Comparison of ENCODE assay signal across 13 cellular contexts in genomic region chr1:33001282-33001681, GRCh38. TPM values are rescaled to one million over a fixed set of nuclear protein-coding genes. Genes with fewer than 3 reads are reported as not detected.
A peak's percentile ranks its signal among the peaks of the same experiment; 100 is the strongest.
DNase-seq lines count a peak whose midpoint lies in the region; ATAC-seq and TF ChIP-seq lines count a peak whose summit lies in the region.
"Had no signal": no experiment of that assay in that cellular context is flagged by ENCODE, and none has a peak within 500 bp of the region (broad histone marks: within the 10 kb centered on the region; RNA-seq: fewer than 3 reads in every experiment).

No MANE protein-coding gene starts in this region.

- no peak overlapping the region for H2BK5ac ChIP-seq in H9 (ENCODE audit: insufficient read length, low read length)

- no peak overlapping the region for H4K91ac ChIP-seq in H9 (ENCODE audit: insufficient read length, low read depth, low read length)

- H3K9me3 Mint-ChIP-seq in CD8-positive, alpha-beta T cell = no peaks in the 10 kb centered on the region
- no peaks in the 10 kb centered on the region for H3K9me3 Mint-ChIP-seq in H9
- H3K9me3 Mint-ChIP-seq in activated T-helper 1 cell treated with anti-CD3 and anti-CD28 coated beads, Interleukin-12 subunit alpha, Interleukin-12 subunit beta, Interleukin-2, Interleukin-4 antibody, amounts not matched to agents 30 ng/mL and 10 ng/mL and 1 ng/mL, durations not matched to agents 14 hours and 24 hours and 36 hours = no peaks in the 10 kb centered on the region
- no peaks in the 10 kb centered on the region for H3K9me3 Mint-ChIP-seq in CD8-positive, alpha-beta memory T cell

- TF ChIP-seq CTCF in CD8-positive, alpha-beta T cell (IDR thresholded peaks at IDR 0.05) = peak; percentile 29
- peak; percentile 56 for TF ChIP-seq CTCF in H9 (conservative IDR thresholded peaks at IDR 0.05)
- peak; percentile 20 for TF ChIP-seq CTCF in kidney epithelial cell (IDR thresholded peaks at IDR 0.05; ENCODE audit: insufficient read depth, low read length, poor library complexity, severe bottlenecking)

- H3K4ac ChIP-seq in H9 (ENCODE audit: low read depth, low read length) = no peak overlapping the region

- no peak overlapping the region for H3K27ac ChIP-seq in CD8-positive, alpha-beta T cell (ENCODE audit: low read depth, low read length)
- H3K27ac ChIP-seq in H9 (ENCODE audit: insufficient read length, low read depth, low read length) = no peak overlapping the region
- no peak overlapping the region for H3K27ac ChIP-seq in CD8-positive, alpha-beta memory T cell (ENCODE audit: low read depth, low read length)

- ATAC-seq in CD8-positive, alpha-beta T cell = no peak
- ATAC-seq in HG02678 (IDR thresholded peaks at IDR 0.05; ENCODE audit: unreplicated experiment) = no peak
- ATAC-seq: Right ventricle myocardium inferior had no signal

- intact Hi-C loops in CD8-positive, alpha-beta T cell (cut with DNase I, micrococcal nuclease) = no loop called here
- intact Hi-C loops in activated T-helper 1 cell treated with anti-CD3 and anti-CD28 coated beads, Interleukin-12 subunit alpha, Interleukin-12 subunit beta, Interleukin-2, Interleukin-4 antibody, amounts not matched to agents 30 ng/mL and 10 ng/mL and 1 ng/mL, durations not matched to agents 14 hours and 24 hours and 36 hours (cut with micrococcal nuclease) = no loop called here

- H2BK15ac ChIP-seq in H9 (ENCODE audit: low read depth, low read length) = no peak overlapping the region

- H3K4me1 ChIP-seq in CD8-positive, alpha-beta T cell (ENCODE audit: insufficient read depth, low read length) = no peaks in the 10 kb centered on the region
- H3K4me1 ChIP-seq in H9 (ENCODE audit: insufficient read depth, low read length) = no peaks in the 10 kb centered on the region
- peaks cover 7% of the 10 kb centered on the region for H3K4me1 ChIP-seq in CD8-positive, alpha-beta memory T cell (ENCODE audit: insufficient read depth, low read length)

- no peak overlapping the region for H3K14ac ChIP-seq in H9 (ENCODE audit: insufficient read depth, low read length)

- no peak overlapping the region for H3K27ac Mint-ChIP-seq in CD8-positive, alpha-beta T cell
- H3K27ac Mint-ChIP-seq in H9 = no peak overlapping the region
- peak overlapping the region; percentile 49 for H3K27ac Mint-ChIP-seq in activated T-helper 1 cell treated with anti-CD3 and anti-CD28 coated beads, Interleukin-12 subunit alpha, Interleukin-12 subunit beta, Interleukin-2, Interleukin-4 antibody, amounts not matched to agents 30 ng/mL and 10 ng/mL and 1 ng/mL, durations not matched to agents 14 hours and 24 hours and 36 hours
- no peak overlapping the region for H3K27ac Mint-ChIP-seq in CD8-positive, alpha-beta memory T cell

- WGBS in H9 (ENCODE audit: extremely low coverage, insufficient read length, low lambda C conversion rate) = no CpG with 5 or more reads among the region's 2 CpGs

- peaks cover 17% of the 10 kb centered on the region for H3K4me1 Mint-ChIP-seq in CD8-positive, alpha-beta T cell (ENCODE audit: low read depth)
- peaks cover 18 to 23% of the 10 kb centered on the region in 2 experiments for H3K4me1 Mint-ChIP-seq in H9
- H3K4me1 Mint-ChIP-seq in activated T-helper 1 cell treated with anti-CD3 and anti-CD28 coated beads, Interleukin-12 subunit alpha, Interleukin-12 subunit beta, Interleukin-2, Interleukin-4 antibody, amounts not matched to agents 30 ng/mL and 10 ng/mL and 1 ng/mL, durations not matched to agents 14 hours and 24 hours and 36 hours (ENCODE audit: low read depth) = peaks cover 72% of the 10 kb centered on the region
- peaks cover 7 to 23% (median 13%) of the 10 kb centered on the region in 3 donors for H3K4me1 Mint-ChIP-seq in CD8-positive, alpha-beta memory T cell

- no peaks in the 10 kb centered on the region for H3K27me3 Mint-ChIP-seq in CD8-positive, alpha-beta T cell (ENCODE audit: low read depth)
- no peaks in the 10 kb centered on the region; the same call in 1 of the 2 replicates for H3K27me3 Mint-ChIP-seq in H9 (ENCODE audit: low read depth)
- no peaks in the 10 kb centered on the region for H3K27me3 Mint-ChIP-seq in activated T-helper 1 cell treated with anti-CD3 and anti-CD28 coated beads, Interleukin-12 subunit alpha, Interleukin-12 subunit beta, Interleukin-2, Interleukin-4 antibody, amounts not matched to agents 30 ng/mL and 10 ng/mL and 1 ng/mL, durations not matched to agents 14 hours and 24 hours and 36 hours (ENCODE audit: insufficient read depth)
- H3K27me3 Mint-ChIP-seq in CD8-positive, alpha-beta memory T cell = no peaks in the 10 kb centered on the region

- no peak overlapping the region for H3K23ac ChIP-seq in H9 (ENCODE audit: insufficient read length, low read depth, low read length)

- no peak overlapping the region for H2AFZ ChIP-seq in H9 (ENCODE audit: low read length)

- H3K4me3 ChIP-seq in CD8-positive, alpha-beta T cell (ENCODE audit: low read depth, low read length) = no peak overlapping the region
- no peak overlapping the region for H3K4me3 ChIP-seq in kidney epithelial cell (ENCODE audit: low read depth, low read length)
- no peak overlapping the region for H3K4me3 ChIP-seq in CD8-positive, alpha-beta memory T cell (ENCODE audit: low read length)

- no peak overlapping the region for H3K4me3 Mint-ChIP-seq in CD8-positive, alpha-beta T cell
- no peak overlapping the region for H3K4me3 Mint-ChIP-seq in H9
- H3K4me3 Mint-ChIP-seq in activated T-helper 1 cell treated with anti-CD3 and anti-CD28 coated beads, Interleukin-12 subunit alpha, Interleukin-12 subunit beta, Interleukin-2, Interleukin-4 antibody, amounts not matched to agents 30 ng/mL and 10 ng/mL and 1 ng/mL, durations not matched to agents 14 hours and 24 hours and 36 hours = no peak overlapping the region
- no peak overlapping the region for H3K4me3 Mint-ChIP-seq in CD8-positive, alpha-beta memory T cell

- H3K4me2 ChIP-seq in H9 (ENCODE audit: insufficient read depth, insufficient read length, low read length) = no peak overlapping the region

- no peak overlapping the region for H2BK120ac ChIP-seq in H9 (ENCODE audit: low read depth, low read length, poor library complexity, severe bottlenecking)

- no peaks in the 10 kb centered on the region for H3K79me2 ChIP-seq in H9 (ENCODE audit: insufficient read depth, low read length)

- no peaks in the 10 kb centered on the region for H3K79me1 ChIP-seq in H9 (ENCODE audit: insufficient read depth, low read depth, low read length, poor library complexity, severe bottlenecking)

- POLR2A ChIA-PET in CD8-positive, alpha-beta T cell (lab: Charles Lee) = no interaction called here
- POLR2A ChIA-PET in CD8-positive, alpha-beta memory T cell (lab: Charles Lee) = no interaction called here

- H3K18ac ChIP-seq in H9 (ENCODE audit: insufficient read length, low read depth, low read length) = no peak overlapping the region

- H3K9me3 ChIP-seq in CD8-positive, alpha-beta T cell (ENCODE audit: low read length) = no peaks in the 10 kb centered on the region
- no peaks in the 10 kb centered on the region for H3K9me3 ChIP-seq in H9 (ENCODE audit: control insufficient read depth, low read depth, low read length)
- no peaks in the 10 kb centered on the region for H3K9me3 ChIP-seq in CD8-positive, alpha-beta memory T cell (ENCODE audit: low read length)

- no peak overlapping the region for H4K8ac ChIP-seq in H9 (replicated peaks; ENCODE audit: insufficient read length, low read depth, low read length)

- no peak for DNase-seq in CD8-positive, alpha-beta T cell
- DNase-seq in H9 (no peak), kidney epithelial cell (ENCODE audit: low read depth) (no peak)
- DNase-seq in activated T-helper 1 cell treated with anti-CD3 and anti-CD28 coated beads, Interleukin-12 subunit alpha, Interleukin-12 subunit beta, Interleukin-2, Interleukin-4 antibody, amounts not matched to agents 30 ng/mL and 10 ng/mL and 1 ng/mL, durations not matched to agents 14 hours and 24 hours and 36 hours (ENCODE audit: low spot score) = no peak
- DNase-seq in stimulated activated CD4-positive, alpha-beta T cell treated with anti-CD3 and anti-CD28 coated beads, Interleukin-1b, Interleukin-23, amount 100 ng/mL, for 48 hours = no peak
- no peak for DNase-seq in CD8-positive, alpha-beta memory T cell
- DNase-seq in activated CD8-positive, alpha-beta memory T cell treated with anti-CD3 and anti-CD28 coated beads, Interleukin-2, amount 50 U/mL, for 4 hours = no peak
- DNase-seq: activated CD4-positive, alpha-beta T cell treated with anti-CD3 and anti-CD28 coated beads for 1 hour; activated naive CD4-positive, alpha-beta T cell treated with anti-CD3 and anti-CD28 coated beads, Interleukin-2, amount 50 U/mL, for 16 hours; EL; NCI-H187 had no signal

- no peaks in the 10 kb centered on the region for H3K36me3 ChIP-seq in CD8-positive, alpha-beta T cell (ENCODE audit: insufficient read depth, low read length)
- H3K36me3 ChIP-seq in kidney epithelial cell (ENCODE audit: control insufficient read depth, insufficient read depth, low read length) = no peaks in the 10 kb centered on the region
- H3K36me3 ChIP-seq in CD8-positive, alpha-beta memory T cell (ENCODE audit: insufficient read depth, low read length) = no peaks in the 10 kb centered on the region

- H3K36me3 Mint-ChIP-seq in CD8-positive, alpha-beta T cell = no peaks in the 10 kb centered on the region
- H3K36me3 Mint-ChIP-seq in H9 (ENCODE audit: insufficient read depth in 1 of 3, low read depth in 3 of 3) = no peaks in the 10 kb centered on the region
- H3K36me3 Mint-ChIP-seq in activated T-helper 1 cell treated with anti-CD3 and anti-CD28 coated beads, Interleukin-12 subunit alpha, Interleukin-12 subunit beta, Interleukin-2, Interleukin-4 antibody, amounts not matched to agents 30 ng/mL and 10 ng/mL and 1 ng/mL, durations not matched to agents 14 hours and 24 hours and 36 hours (ENCODE audit: low read depth) = peaks cover 46% of the 10 kb centered on the region
- peaks cover 0 to 3% (median 0%) of the 10 kb centered on the region in 3 donors for H3K36me3 Mint-ChIP-seq in CD8-positive, alpha-beta memory T cell

- H4K20me1 ChIP-seq in H9 (ENCODE audit: control insufficient read depth, insufficient read depth, insufficient read length) = no peaks in the 10 kb centered on the region

- CTCF ChIA-PET in CD8-positive, alpha-beta T cell (lab: Charles Lee) = interaction anchor here (1.4 to 1.8 kb wide), 5 partner anchors 9 to 68 kb away, joined by 3 to 6 read pairs (median 5); partner anchors contain the start of gene RNF19B
- CTCF ChIA-PET in CD8-positive, alpha-beta memory T cell (lab: Charles Lee) = no interaction called here

- no peak overlapping the region for H2BK12ac ChIP-seq in H9 (ENCODE audit: insufficient read length, low read depth, low read length)

- H2BK20ac ChIP-seq in H9 (ENCODE audit: low read depth, low read length, poor library complexity, severe bottlenecking) = no peak overlapping the region

- no peak overlapping the region for H2AK5ac ChIP-seq in H9 (ENCODE audit: insufficient read length, low read length)

- H3K23me2 ChIP-seq in H9 (ENCODE audit: insufficient read length, low read depth, low read length, poor library complexity, severe bottlenecking) = no peaks in the 10 kb centered on the region

- no peaks in the 10 kb centered on the region for H3K27me3 ChIP-seq in CD8-positive, alpha-beta T cell (ENCODE audit: insufficient read depth, low read length)
- H3K27me3 ChIP-seq in H9 (ENCODE audit: insufficient read depth, low read length) (no peaks in the 10 kb centered on the region), kidney epithelial cell (ENCODE audit: control insufficient read depth, insufficient read depth, low read length) (no peaks in the 10 kb centered on the region)
- no peaks in the 10 kb centered on the region for H3K27me3 ChIP-seq in CD8-positive, alpha-beta memory T cell (ENCODE audit: insufficient read depth, low read length, poor library complexity, severe bottlenecking)

- H4K5ac ChIP-seq in H9 (ENCODE audit: insufficient read length, low read depth, low read length) = no peak overlapping the region

- H3T11ph ChIP-seq in H9 (ENCODE audit: low read length) = no peak overlapping the region

- H3K56ac ChIP-seq in H9 (ENCODE audit: insufficient read length, low read depth, low read length) = no peak overlapping the region

- H3K9ac ChIP-seq in H9 (ENCODE audit: extremely low read depth, insufficient read length, low read length) = no peak overlapping the region

RNA-seq across cellular contexts. Expression of gene AK2, which starts 35.4 kb away (rescaled TPM):
- total RNA-seq in CD8-positive, alpha-beta T cell = 10 to 100 TPM; 24.3 to 24.9 TPM
- total RNA-seq in H9 (2021) = 144 and 159 TPM in 2 replicates
- 387 and 400 TPM in 2 replicates for total RNA-seq in activated T-helper 1 cell treated with anti-CD3 and anti-CD28 coated beads, Interleukin-12 subunit alpha, Interleukin-12 subunit beta, Interleukin-2, Interleukin-4 antibody, amounts not matched to agents 30 ng/mL and 10 ng/mL and 1 ng/mL, durations not matched to agents 14 hours and 24 hours and 36 hours
- total RNA-seq in kidney epithelial cell = 156 and 161 TPM in 2 replicates
- total RNA-seq in CD8-positive, alpha-beta memory T cell = 100 to 1,000 TPM; 288 to 305 TPM
- polyA plus RNA-seq in CD8-positive, alpha-beta memory T cell = 110 TPM

RNA-seq across cellular contexts. Expression of gene RNF19B, which starts 36.7 kb away (rescaled TPM):
- total RNA-seq in CD8-positive, alpha-beta T cell = 10 to 100 TPM; 43.9 to 44.6 TPM
- total RNA-seq in H9 (2021) = 15.0 and 15.6 TPM in 2 replicates
- total RNA-seq in activated T-helper 1 cell treated with anti-CD3 and anti-CD28 coated beads, Interleukin-12 subunit alpha, Interleukin-12 subunit beta, Interleukin-2, Interleukin-4 antibody, amounts not matched to agents 30 ng/mL and 10 ng/mL and 1 ng/mL, durations not matched to agents 14 hours and 24 hours and 36 hours = 52.1 and 56.5 TPM in 2 replicates
- 32.8 and 33.7 TPM in 2 replicates for total RNA-seq in kidney epithelial cell
- total RNA-seq in CD8-positive, alpha-beta memory T cell = 10 to 100 TPM; 39.6 to 39.9 TPM
- polyA plus RNA-seq in CD8-positive, alpha-beta memory T cell = 4.3 TPM
